ENCODE assay signal across 2 cellular contexts in the genomic region with DNA sequence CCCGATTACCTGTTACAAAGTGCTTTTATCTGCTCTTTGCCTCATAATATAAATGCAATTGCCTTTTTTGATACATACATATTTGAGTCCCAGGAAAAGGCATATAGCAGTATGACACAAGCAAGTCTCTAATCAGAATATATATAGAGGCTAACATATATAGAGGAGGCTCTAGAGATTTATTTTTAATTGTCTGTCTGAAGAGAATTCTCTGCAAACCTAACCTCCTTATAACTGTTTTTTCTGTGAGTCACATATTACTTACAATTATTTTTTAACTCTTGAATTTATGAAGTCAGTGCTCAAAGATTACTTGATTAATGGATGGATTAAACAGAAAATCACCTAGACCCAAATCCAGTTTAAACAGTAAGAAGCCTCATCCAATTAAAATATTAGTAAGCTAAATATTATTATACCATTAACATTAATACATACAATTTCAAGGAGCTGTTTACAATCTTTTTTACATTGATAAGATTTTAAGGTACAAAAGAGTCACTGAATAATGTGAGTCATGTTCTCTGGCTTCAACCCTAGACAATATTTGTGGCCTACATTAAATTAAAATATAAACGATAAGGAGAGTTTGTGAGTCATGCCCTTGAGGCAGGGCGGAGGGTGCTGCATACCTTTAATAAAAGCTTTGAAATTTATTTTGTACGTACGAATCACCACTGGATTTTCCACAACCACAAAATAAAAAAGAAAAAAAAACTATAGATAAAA.
TF ChIP-seq lines count a peak whose summit lies in the region.

No MANE protein-coding gene starts in this region.

TF ChIP-seq in HCT116, 20 proteins besides CTCF, POLR2A, EP300 and RAD21 (continued from another document):
- TF ChIP-seq ATF3 (IDR thresholded peaks at IDR 0.05) = no peak
- TF ChIP-seq EZH2phosphoT487 (IDR thresholded peaks at IDR 0.05; ENCODE audit: borderline replicate concordance) = no peak
- no peak for TF ChIP-seq EZH2 (IDR thresholded peaks at IDR 0.05)
- TF ChIP-seq CBX3 (IDR thresholded peaks at IDR 0.05; ENCODE audit: low read depth) = no peak

TF ChIP-seq in SK-N-SH, 30 proteins besides CTCF, POLR2A, EP300 and RAD21 (continued from another document):
- TF ChIP-seq FOXM1 (IDR thresholded peaks at IDR 0.05; ENCODE audit: low read depth) = 0 out of 2 replicates have a peak, but pooled peaks have one; percentile 51
- TF ChIP-seq SIN3A (IDR thresholded peaks at IDR 0.05; ENCODE audit: borderline replicate concordance, low read depth, low read length) = no peak
- TF ChIP-seq SMC3 (IDR thresholded peaks at IDR 0.05; ENCODE audit: low read depth, low read length) = no peak
- peak; percentile 89 for TF ChIP-seq JUND (IDR thresholded peaks at IDR 0.05)
- no peak for TF ChIP-seq RCOR1 (IDR thresholded peaks at IDR 0.05; ENCODE audit: low read length)
- TF ChIP-seq TAF1 (IDR thresholded peaks at IDR 0.05; ENCODE audit: borderline replicate concordance, low read depth, low read length) = no peak
- TF ChIP-seq MAX (IDR thresholded peaks at IDR 0.05; ENCODE audit: low read depth) = no peak
- no peak for TF ChIP-seq GABPA (IDR thresholded peaks at IDR 0.05; ENCODE audit: low read depth)
- TF ChIP-seq FOXJ3 (CRISPR knock-in tag; IDR thresholded peaks at IDR 0.05) = no peak
- no peak for TF ChIP-seq MXI1 (IDR thresholded peaks at IDR 0.05; ENCODE audit: low read depth, low read length)
- TF ChIP-seq RFX5 (IDR thresholded peaks at IDR 0.05; ENCODE audit: low read length) = no peak
- TF ChIP-seq REST (IDR thresholded peaks at IDR 0.05; ENCODE audit: low read depth, low read length) = no peak
- peak; percentile 72 for TF ChIP-seq TCF12 (IDR thresholded peaks at IDR 0.05)
- TF ChIP-seq YY1 (IDR thresholded peaks at IDR 0.05; ENCODE audit: low read depth) = no peak
- peak; percentile 23; the same call in 1 of the 2 replicates for TF ChIP-seq POLR2AphosphoS5 (IDR thresholded peaks at IDR 0.05; ENCODE audit: low read depth, low read length)
- no peak for TF ChIP-seq ELF1 (IDR thresholded peaks at IDR 0.05)
- no peak for TF ChIP-seq MEF2A (IDR thresholded peaks at IDR 0.05; ENCODE audit: borderline replicate concordance, low read depth)
- TF ChIP-seq, protein P1, sequence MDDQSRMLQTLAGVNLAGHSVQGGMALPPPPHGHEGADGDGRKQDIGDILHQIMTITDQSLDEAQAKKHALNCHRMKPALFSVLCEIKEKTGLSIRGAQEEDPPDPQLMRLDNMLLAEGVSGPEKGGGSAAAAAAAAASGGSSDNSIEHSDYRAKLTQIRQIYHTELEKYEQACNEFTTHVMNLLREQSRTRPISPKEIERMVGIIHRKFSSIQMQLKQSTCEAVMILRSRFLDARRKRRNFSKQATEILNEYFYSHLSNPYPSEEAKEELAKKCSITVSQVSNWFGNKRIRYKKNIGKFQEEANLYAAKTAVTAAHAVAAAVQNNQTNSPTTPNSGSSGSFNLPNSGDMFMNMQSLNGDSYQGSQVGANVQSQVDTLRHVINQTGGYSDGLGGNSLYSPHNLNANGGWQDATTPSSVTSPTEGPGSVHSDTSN (IDR thresholded peaks at IDR 0.05) = peak; percentile 44; the same call in 1 of the 2 replicates
- 0 out of 2 replicates have a peak, but pooled peaks have one; percentile 11 for TF ChIP-seq RXRA (IDR thresholded peaks at IDR 0.05; ENCODE audit: borderline replicate concordance, low read depth)
- TF ChIP-seq TEAD4 (IDR thresholded peaks at IDR 0.05; ENCODE audit: borderline replicate concordance, insufficient read depth) = peak; percentile 39; the same call in 1 of the 2 replicates
- TF ChIP-seq USF2 (IDR thresholded peaks at IDR 0.05; ENCODE audit: borderline replicate concordance, low read depth, low read length) = no peak
- TF ChIP-seq EZH2phosphoT487 (IDR thresholded peaks at IDR 0.05; ENCODE audit: borderline replicate concordance, low read depth) = no peak
- no peak for TF ChIP-seq IRF3 (IDR thresholded peaks at IDR 0.05; ENCODE audit: low read depth, low read length)
- no peak for TF ChIP-seq ZBTB33 (IDR thresholded peaks at IDR 0.05; ENCODE audit: borderline replicate concordance, low read depth)
- TF ChIP-seq NFIC (IDR thresholded peaks at IDR 0.05; ENCODE audit: borderline replicate concordance) = peak; percentile 58
